In genomic region chr5:9545301-9545958, GRCh38 we compare ENCODE assay signal across 8 cellular contexts. TPM values are rescaled to one million over a fixed set of nuclear protein-coding genes. Genes with fewer than 3 reads are reported as not detected.
A peak's percentile ranks its signal among the peaks of the same experiment; 100 is the strongest.
DNase-seq lines count a peak whose midpoint lies in the region; ATAC-seq and TF ChIP-seq lines count a peak whose summit lies in the region.
"Had no signal": no experiment of that assay in that cellular context is flagged by ENCODE, and none has a peak within 500 bp of the region (broad histone marks: within the 10 kb centered on the region; RNA-seq: fewer than 3 reads in every experiment).

No MANE protein-coding gene starts in this region.

- H3K36me3 Mint-ChIP-seq in stimulated activated naive B cell treated with anti-CD40 and anti-IgM and Interleukin-4, amounts not matched to agents 10 μg/mL and 1 μg/mL and 100 μg/mL, for 72 hours: no peaks in the 10 kb centered on the region
- H3K36me3 Mint-ChIP-seq in CD14-positive monocyte: peaks cover 0 to 3% of the 10 kb centered on the region in 2 donors
- H3K36me3 Mint-ChIP-seq: stimulated activated effector memory CD8-positive, alpha-beta T cell treated with anti-CD3 and anti-CD28 coated beads, Interleukin-12 subunit alpha, Interleukin-12 subunit beta, amount 100 ng/mL, for 72 hours had no signal

- no peaks in the 10 kb centered on the region for H3K36me3 ChIP-seq in testis (ENCODE audit: low read depth, missing control alignments)

- H3K4me3 Mint-ChIP-seq in stimulated activated naive B cell treated with anti-CD40 and anti-IgM and Interleukin-4, amounts not matched to agents 10 μg/mL and 1 μg/mL and 100 μg/mL, for 72 hours: peak overlapping the region in 1 of 2 donors; percentile 36
- peak overlapping the region in 1 of 2 donors; percentile 82 for H3K4me3 Mint-ChIP-seq in CD14-positive monocyte
- H3K4me3 Mint-ChIP-seq: stimulated activated effector memory CD8-positive, alpha-beta T cell treated with anti-CD3 and anti-CD28 coated beads, Interleukin-12 subunit alpha, Interleukin-12 subunit beta, amount 100 ng/mL, for 72 hours had no signal

- H3K9me3 Mint-ChIP-seq in stimulated activated naive B cell treated with anti-CD40 and anti-IgM and Interleukin-4, amounts not matched to agents 10 μg/mL and 1 μg/mL and 100 μg/mL, for 72 hours: no peaks in the 10 kb centered on the region
- peaks cover 0 to 6% (median 4%) of the 10 kb centered on the region in 7 donors for H3K9me3 Mint-ChIP-seq in CD14-positive monocyte

- no peaks in the 10 kb centered on the region for H3K9me3 ChIP-seq in testis

- in situ Hi-C loops in astrocyte of the spinal cord (cut with HindIII; ENCODE audit: low sequenced_read_pairs): no loop called here

- H3K27me3 Mint-ChIP-seq in stimulated activated naive B cell treated with anti-CD40 and anti-IgM and Interleukin-4, amounts not matched to agents 10 μg/mL and 1 μg/mL and 100 μg/mL, for 72 hours: peaks cover 31 to 47% of the 10 kb centered on the region in 2 donors
- peaks cover 33 to 54% (median 36%) of the 10 kb centered on the region in 3 donors for H3K27me3 Mint-ChIP-seq in CD14-positive monocyte (ENCODE audit: low read depth in 3 of 3)

- H3K4me3 ChIP-seq in astrocyte of the spinal cord (ENCODE audit: low read depth, low read length) (peak overlapping the region; percentile 54), testis (peak overlapping the region; percentile 57 to 70)

- H3K4me1 ChIP-seq in testis: peaks cover 8% of the 10 kb centered on the region

- H3K27ac Mint-ChIP-seq in stimulated activated naive B cell treated with anti-CD40 and anti-IgM and Interleukin-4, amounts not matched to agents 10 μg/mL and 1 μg/mL and 100 μg/mL, for 72 hours: no peak overlapping the region
- no peak overlapping the region for H3K27ac Mint-ChIP-seq in CD14-positive monocyte
- H3K27ac Mint-ChIP-seq: stimulated activated effector memory CD8-positive, alpha-beta T cell treated with anti-CD3 and anti-CD28 coated beads, Interleukin-12 subunit alpha, Interleukin-12 subunit beta, amount 100 ng/mL, for 72 hours had no signal

- 1 to 7% methylated on average over 6 to 39 of the region's 59 CpGs for WGBS in testis, 2 donors

- TF ChIP-seq CTCF in astrocyte of the spinal cord (IDR thresholded peaks at IDR 0.05; ENCODE audit: low read depth, low read length) (no peak), testis (IDR thresholded peaks at IDR 0.05) (no peak), CD14-positive monocyte (IDR thresholded peaks at IDR 0.05) (no peak)

- TF ChIP-seq POLR2A in testis (IDR thresholded peaks at IDR 0.05): no peak

- H3K27me3 ChIP-seq in testis: no peaks in the 10 kb centered on the region

- H3K27ac ChIP-seq in testis: peak overlapping the region; percentile 40 to 47

- DNase-seq in astrocyte of the spinal cord (ENCODE audit: low read depth, low spot score): no peak
- peak; percentile 8 for DNase-seq in iris pigment epithelial cell (ENCODE audit: low read depth)
- peak; percentile 19 for DNase-seq in testis
- DNase-seq in stimulated activated naive B cell treated with anti-CD40 and anti-IgM and Interleukin-4, amounts not matched to agents 10 μg/mL and 1 μg/mL and 100 μg/mL, for 72 hours: no peak
- DNase-seq in activated CD4-positive, CD25-positive, alpha-beta regulatory T cell treated with anti-CD3 and anti-CD28 coated beads, Interleukin-2, amount 50 U/mL, for 72 hours: no peak
- no peak for DNase-seq in CD14-positive monocyte (ENCODE audit: low spot score)

- intact Hi-C loops in testis (cut with DNase I; ENCODE audit: low total_unique reads) (no loop called here), CD14-positive monocyte (cut with micrococcal nuclease) (no loop called here)

- peaks cover 10 to 19% of the 10 kb centered on the region in 2 donors for H3K4me1 Mint-ChIP-seq in stimulated activated naive B cell treated with anti-CD40 and anti-IgM and Interleukin-4, amounts not matched to agents 10 μg/mL and 1 μg/mL and 100 μg/mL, for 72 hours
- peaks cover 2% of the 10 kb centered on the region for H3K4me1 Mint-ChIP-seq in CD14-positive monocyte

- ATAC-seq in HG02852 (IDR thresholded peaks at IDR 0.05; ENCODE audit: unreplicated experiment): peak; percentile 9
- ATAC-seq in stimulated activated naive B cell treated with anti-CD40 and anti-IgM and Interleukin-4, amounts not matched to agents 10 μg/mL and 1 μg/mL and 100 μg/mL, for 72 hours (replicated peaks): no peak

RNA-seq across cellular contexts. Expression of gene SEMA5A, which starts 0.4 kb away (rescaled TPM):
- total RNA-seq in testis: 1 to 10 TPM; 3.4 to 5.4 TPM
- polyA plus RNA-seq in testis (ENCODE audit: insufficient read depth, low read depth, low replicate concordance): 12.8 TPM
- polyA plus RNA-seq in CD14-positive monocyte: not detected

Comparison
In these comparisons a context has a peak if more than half of its experiments do, and no peak if none do; other contexts are left out.
1. DNase-seq: peak in iris pigment epithelial cell (single experiment) and testis (single experiment); none in astrocyte of the spinal cord (single experiment), stimulated activated naive B cell treated with anti-CD40 and anti-IgM and Interleukin-4, amounts not matched to agents 10 μg/mL and 1 μg/mL and 100 μg/mL, for 72 hours (single experiment), activated CD4-positive, CD25-positive, alpha-beta regulatory T cell treated with anti-CD3 and anti-CD28 coated beads, Interleukin-2, amount 50 U/mL, for 72 hours (single experiment) and CD14-positive monocyte (single experiment).
2. RNA of gene SEMA5A, which starts 0.4 kb away (polyA plus RNA-seq): 12.8 TPM in testis (single experiment); not detected in CD14-positive monocyte; every median in the first group is over 10 times any median in the second.